ENCODE assay signal across 1 cellular context in the genomic region with DNA sequence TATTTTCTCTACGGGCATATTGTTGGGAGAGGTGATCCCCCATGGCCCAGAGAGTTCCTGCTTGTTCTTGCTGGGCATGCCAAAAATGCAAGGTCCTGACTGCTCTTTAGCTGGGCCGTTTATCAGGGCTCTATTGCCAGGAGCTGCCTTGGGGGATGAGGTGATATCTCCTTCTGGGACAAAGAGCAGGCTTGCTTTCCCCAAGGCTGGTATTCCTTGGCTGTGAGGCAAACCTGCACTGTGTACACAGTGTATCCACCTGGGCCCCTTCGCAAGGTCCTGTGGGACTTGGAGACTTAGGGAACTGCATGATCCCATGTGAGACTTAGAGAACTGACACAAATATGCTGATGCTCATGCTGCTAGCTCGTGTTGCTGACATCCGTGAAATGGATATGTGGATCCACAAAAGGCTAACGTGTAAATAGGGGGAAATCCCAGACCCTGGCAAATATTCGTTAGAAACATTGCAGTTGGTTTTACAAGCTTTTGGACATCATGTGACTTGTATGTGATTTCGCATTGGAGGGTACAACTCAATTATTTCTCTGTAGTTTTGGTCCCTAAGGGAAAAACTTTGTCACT.
TF ChIP-seq lines count a peak whose summit lies in the region.

No MANE protein-coding gene starts in this region.

TF ChIP-seq in HepG2, 621 proteins besides CTCF, POLR2A, EP300 and RAD21:
- TF ChIP-seq ZNF761 (CRISPR knock-in tag; conservative IDR thresholded peaks at IDR 0.05) = no peak
